In the genomic region with DNA sequence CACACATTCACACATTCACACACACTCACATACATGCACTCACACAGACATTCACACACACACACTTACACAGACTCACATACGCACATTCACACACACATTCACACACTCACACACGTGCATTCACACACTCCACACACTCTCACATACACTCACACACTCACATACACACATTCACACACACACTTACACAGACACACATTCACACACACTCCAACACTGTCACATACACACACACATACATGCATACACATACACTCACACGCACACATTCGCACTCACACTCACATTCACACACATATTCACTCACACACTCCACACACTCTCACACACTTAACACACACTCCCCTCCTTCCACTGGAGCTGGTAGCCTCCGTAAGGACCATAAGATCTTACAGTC, we compare ENCODE assay signal across 1 cellular context.
TF ChIP-seq lines count a peak whose summit lies in the region.

No MANE protein-coding gene starts in this region.

TF ChIP-seq in HepG2, 621 proteins besides CTCF, POLR2A, EP300 and RAD21 (continued from another document):
- no peak for TF ChIP-seq MBNL3 (CRISPR knock-in tag; conservative IDR thresholded peaks at IDR 0.05)
- TF ChIP-seq ZNF607 (CRISPR knock-in tag; IDR thresholded peaks at IDR 0.05; ENCODE audit: borderline replicate concordance) = no peak
- TF ChIP-seq, protein P1, sequence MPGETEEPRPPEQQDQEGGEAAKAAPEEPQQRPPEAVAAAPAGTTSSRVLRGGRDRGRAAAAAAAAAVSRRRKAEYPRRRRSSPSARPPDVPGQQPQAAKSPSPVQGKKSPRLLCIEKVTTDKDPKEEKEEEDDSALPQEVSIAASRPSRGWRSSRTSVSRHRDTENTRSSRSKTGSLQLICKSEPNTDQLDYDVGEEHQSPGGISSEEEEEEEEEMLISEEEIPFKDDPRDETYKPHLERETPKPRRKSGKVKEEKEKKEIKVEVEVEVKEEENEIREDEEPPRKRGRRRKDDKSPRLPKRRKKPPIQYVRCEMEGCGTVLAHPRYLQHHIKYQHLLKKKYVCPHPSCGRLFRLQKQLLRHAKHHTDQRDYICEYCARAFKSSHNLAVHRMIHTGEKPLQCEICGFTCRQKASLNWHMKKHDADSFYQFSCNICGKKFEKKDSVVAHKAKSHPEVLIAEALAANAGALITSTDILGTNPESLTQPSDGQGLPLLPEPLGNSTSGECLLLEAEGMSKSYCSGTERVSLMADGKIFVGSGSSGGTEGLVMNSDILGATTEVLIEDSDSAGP (CRISPR knock-in tag; IDR thresholded peaks at IDR 0.05; ENCODE audit: borderline replicate concordance) = no peak
- TF ChIP-seq ZNF652 (CRISPR knock-in tag; IDR thresholded peaks at IDR 0.05; ENCODE audit: borderline replicate concordance, low read depth) = no peak
- no peak for TF ChIP-seq DMAP1 (CRISPR knock-in tag; IDR thresholded peaks at IDR 0.05)
- no peak for TF ChIP-seq ZNF510 (CRISPR knock-in tag; IDR thresholded peaks at IDR 0.05; ENCODE audit: low read depth)
- TF ChIP-seq, protein P2, sequence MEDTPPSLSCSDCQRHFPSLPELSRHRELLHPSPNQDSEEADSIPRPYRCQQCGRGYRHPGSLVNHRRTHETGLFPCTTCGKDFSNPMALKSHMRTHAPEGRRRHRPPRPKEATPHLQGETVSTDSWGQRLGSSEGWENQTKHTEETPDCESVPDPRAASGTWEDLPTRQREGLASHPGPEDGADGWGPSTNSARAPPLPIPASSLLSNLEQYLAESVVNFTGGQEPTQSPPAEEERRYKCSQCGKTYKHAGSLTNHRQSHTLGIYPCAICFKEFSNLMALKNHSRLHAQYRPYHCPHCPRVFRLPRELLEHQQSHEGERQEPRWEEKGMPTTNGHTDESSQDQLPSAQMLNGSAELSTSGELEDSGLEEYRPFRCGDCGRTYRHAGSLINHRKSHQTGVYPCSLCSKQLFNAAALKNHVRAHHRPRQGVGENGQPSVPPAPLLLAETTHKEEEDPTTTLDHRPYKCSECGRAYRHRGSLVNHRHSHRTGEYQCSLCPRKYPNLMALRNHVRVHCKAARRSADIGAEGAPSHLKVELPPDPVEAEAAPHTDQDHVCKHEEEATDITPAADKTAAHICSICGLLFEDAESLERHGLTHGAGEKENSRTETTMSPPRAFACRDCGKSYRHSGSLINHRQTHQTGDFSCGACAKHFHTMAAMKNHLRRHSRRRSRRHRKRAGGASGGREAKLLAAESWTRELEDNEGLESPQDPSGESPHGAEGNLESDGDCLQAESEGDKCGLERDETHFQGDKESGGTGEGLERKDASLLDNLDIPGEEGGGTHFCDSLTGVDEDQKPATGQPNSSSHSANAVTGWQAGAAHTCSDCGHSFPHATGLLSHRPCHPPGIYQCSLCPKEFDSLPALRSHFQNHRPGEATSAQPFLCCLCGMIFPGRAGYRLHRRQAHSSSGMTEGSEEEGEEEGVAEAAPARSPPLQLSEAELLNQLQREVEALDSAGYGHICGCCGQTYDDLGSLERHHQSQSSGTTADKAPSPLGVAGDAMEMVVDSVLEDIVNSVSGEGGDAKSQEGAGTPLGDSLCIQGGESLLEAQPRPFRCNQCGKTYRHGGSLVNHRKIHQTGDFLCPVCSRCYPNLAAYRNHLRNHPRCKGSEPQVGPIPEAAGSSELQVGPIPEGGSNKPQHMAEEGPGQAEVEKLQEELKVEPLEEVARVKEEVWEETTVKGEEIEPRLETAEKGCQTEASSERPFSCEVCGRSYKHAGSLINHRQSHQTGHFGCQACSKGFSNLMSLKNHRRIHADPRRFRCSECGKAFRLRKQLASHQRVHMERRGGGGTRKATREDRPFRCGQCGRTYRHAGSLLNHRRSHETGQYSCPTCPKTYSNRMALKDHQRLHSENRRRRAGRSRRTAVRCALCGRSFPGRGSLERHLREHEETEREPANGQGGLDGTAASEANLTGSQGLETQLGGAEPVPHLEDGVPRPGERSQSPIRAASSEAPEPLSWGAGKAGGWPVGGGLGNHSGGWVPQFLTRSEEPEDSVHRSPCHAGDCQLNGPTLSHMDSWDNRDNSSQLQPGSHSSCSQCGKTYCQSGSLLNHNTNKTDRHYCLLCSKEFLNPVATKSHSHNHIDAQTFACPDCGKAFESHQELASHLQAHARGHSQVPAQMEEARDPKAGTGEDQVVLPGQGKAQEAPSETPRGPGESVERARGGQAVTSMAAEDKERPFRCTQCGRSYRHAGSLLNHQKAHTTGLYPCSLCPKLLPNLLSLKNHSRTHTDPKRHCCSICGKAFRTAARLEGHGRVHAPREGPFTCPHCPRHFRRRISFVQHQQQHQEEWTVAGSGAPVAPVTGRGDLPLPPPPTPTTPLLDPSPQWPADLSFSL (CRISPR knock-in tag; IDR thresholded peaks at IDR 0.05) = peak; percentile 60
- TF ChIP-seq RNF219 (CRISPR knock-in tag; IDR thresholded peaks at IDR 0.05) = no peak
- TF ChIP-seq SP1 (IDR thresholded peaks at IDR 0.05) = 0 out of 2 replicates have a peak, but pooled peaks have one; percentile 30
- TF ChIP-seq SP1 (CRISPR knock-in tag; IDR thresholded peaks at IDR 0.05) = no peak
